10 cellular contexts compared by ENCODE assay signal in the genomic region with DNA sequence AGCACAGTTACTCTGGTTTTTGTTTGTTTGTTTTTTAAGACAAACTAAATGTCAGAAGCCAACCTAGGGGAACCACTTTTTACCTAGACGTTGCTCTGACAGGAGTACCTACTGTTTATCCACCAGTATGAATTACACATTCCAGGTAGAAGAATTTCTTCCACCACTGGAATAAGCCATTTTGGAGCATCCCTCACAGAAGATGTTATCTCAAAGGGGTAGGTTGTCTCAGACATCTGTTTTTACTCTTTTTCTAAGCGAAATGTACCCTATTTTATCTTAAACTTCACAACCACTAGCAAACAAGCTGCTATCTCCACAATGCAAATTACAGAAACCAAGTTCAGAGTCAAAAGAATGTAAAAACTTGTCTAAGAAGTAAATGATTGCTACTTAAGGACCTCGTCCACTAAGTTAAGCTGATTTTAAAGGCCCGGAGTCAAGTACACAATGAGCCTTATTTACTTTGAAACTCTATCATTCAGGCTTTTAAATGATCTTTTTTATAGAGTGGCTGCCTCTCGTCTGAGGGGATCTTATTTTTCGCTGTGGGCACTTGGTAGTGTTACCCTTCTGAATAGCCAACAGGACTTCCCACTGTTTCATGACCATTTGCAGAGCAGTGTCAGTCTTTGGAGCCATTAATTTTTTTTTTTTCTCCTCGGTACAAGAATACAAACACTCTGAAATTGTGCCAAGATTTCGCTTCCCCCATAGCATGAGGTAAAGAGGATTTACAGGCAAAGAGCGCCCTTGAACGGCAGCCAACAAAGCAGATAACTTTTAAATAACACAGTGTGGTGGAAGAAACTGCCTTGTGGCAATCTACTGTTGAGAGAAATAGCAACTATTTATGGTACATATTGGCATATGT. TPM values are rescaled to one million over a fixed set of nuclear protein-coding genes. Genes with fewer than 3 reads are reported as not detected.
DNase-seq lines count a peak whose midpoint lies in the region; ATAC-seq and TF ChIP-seq lines count a peak whose summit lies in the region.
"Had no signal": no experiment of that assay in that cellular context is flagged by ENCODE, and none has a peak within 500 bp of the region (broad histone marks: within the 10 kb centered on the region; RNA-seq: fewer than 3 reads in every experiment).

No MANE protein-coding gene starts in this region.

- H3K9me3 ChIP-seq in colonic mucosa = no peaks in the 10 kb centered on the region

- H3K9ac ChIP-seq in colonic mucosa (ENCODE audit: low read depth in 2 of 2, low read length in 2 of 2) = no peak overlapping the region

- no peaks in the 10 kb centered on the region for H3K4me1 ChIP-seq in colonic mucosa

- no peaks in the 10 kb centered on the region for H3K36me3 ChIP-seq in colonic mucosa

- H3K4me3 ChIP-seq in colonic mucosa (no peak overlapping the region), retinal pigment epithelial cell (ENCODE audit: low read length) (no peak overlapping the region)

- peak; percentile 88 for DNase-seq in NCI-H1092 treated with DMSO at 0.1 percent for 48 hours (lab: John Stamatoyannopoulos, UW)
- peak; percentile 83 for DNase-seq in NCI-H69 (lab: John Stamatoyannopoulos, UW)
- DNase-seq in colonic mucosa = peak; percentile 32
- DNase-seq in retinal pigment epithelial cell (ENCODE audit: low read depth) = peak; percentile 96
- DNase-seq in medulla oblongata (ENCODE audit: extremely low spot score) = no peak
- no peak for DNase-seq in activated T-cell treated with anti-CD3 and anti-CD28 coated beads, Interleukin-2, amount 50 U/mL, for 48 hours
- DNase-seq: effector memory CD4-positive, alpha-beta T cell; mesendoderm had no signal

- no peak for TF ChIP-seq CTCF in colonic mucosa (IDR thresholded peaks at IDR 0.05)
- no peak for TF ChIP-seq CTCF in retinal pigment epithelial cell (conservative IDR thresholded peaks at IDR 0.05; ENCODE audit: low read depth, low read length)

- H3K27ac ChIP-seq in colonic mucosa = no peak overlapping the region

- intact Hi-C loops in colonic mucosa (cut with DNase I) = no loop called here

- ATAC-seq in GM21737 (IDR thresholded peaks at IDR 0.05; ENCODE audit: unreplicated experiment) = no peak

- H3K27me3 ChIP-seq in colonic mucosa = no peaks in the 10 kb centered on the region

RNA-seq across cellular contexts. Expression of gene ARMC3, which starts 15.7 kb away (rescaled TPM):
- total RNA-seq in colonic mucosa = not detected
- total RNA-seq: HT1080 had no signal

Comparison
In these comparisons a context has a peak if more than half of its experiments do, and no peak if none do; other contexts are left out.
1. DNase-seq: peak in NCI-H1092 treated with DMSO at 0.1 percent for 48 hours (single experiment), NCI-H69 (single experiment), colonic mucosa (single experiment) and retinal pigment epithelial cell (single experiment); none in medulla oblongata (single experiment) and activated T-cell treated with anti-CD3 and anti-CD28 coated beads, Interleukin-2, amount 50 U/mL, for 48 hours (0 of 2).